1 cellular context compared by ENCODE assay signal in the genomic region with DNA sequence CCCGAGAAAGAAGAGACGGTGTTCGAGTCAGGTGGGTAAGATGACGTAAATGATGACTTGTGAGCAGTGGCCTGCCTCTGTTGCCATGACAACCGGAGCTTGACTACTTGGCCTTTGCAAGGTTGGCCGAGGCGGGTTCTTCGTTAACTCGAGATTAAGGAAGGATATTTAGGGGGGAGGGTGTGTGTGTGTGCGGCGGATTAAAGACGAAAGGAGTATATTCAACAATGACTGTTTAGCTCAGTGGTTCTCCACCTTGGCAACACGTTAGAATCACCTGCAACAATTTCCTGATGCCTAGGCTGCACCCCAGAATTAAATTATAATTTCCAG.
TF ChIP-seq lines count a peak whose summit lies in the region.

No MANE protein-coding gene starts in this region.

TF ChIP-seq in GM12878, 131 proteins besides CTCF, POLR2A, EP300 and RAD21 (continued from another document):
- TF ChIP-seq, protein P1, sequence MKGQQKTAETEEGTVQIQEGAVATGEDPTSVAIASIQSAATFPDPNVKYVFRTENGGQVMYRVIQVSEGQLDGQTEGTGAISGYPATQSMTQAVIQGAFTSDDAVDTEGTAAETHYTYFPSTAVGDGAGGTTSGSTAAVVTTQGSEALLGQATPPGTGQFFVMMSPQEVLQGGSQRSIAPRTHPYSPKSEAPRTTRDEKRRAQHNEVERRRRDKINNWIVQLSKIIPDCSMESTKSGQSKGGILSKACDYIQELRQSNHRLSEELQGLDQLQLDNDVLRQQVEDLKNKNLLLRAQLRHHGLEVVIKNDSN (IDR thresholded peaks at IDR 0.05; ENCODE audit: borderline replicate concordance, extremely low read length, insufficient read depth, low read depth, low read length): peak; percentile 41
- TF ChIP-seq SUZ12 (IDR thresholded peaks at IDR 0.05; ENCODE audit: unreplicated experiment): no peak
- no peak for TF ChIP-seq TCF3 (IDR thresholded peaks at IDR 0.05; ENCODE audit: borderline replicate concordance, insufficient read depth, low read depth, low read length)
- TF ChIP-seq ATF7 (IDR thresholded peaks at IDR 0.05; ENCODE audit: low read depth): peak; percentile 86
- TF ChIP-seq FOS (IDR thresholded peaks at IDR 0.05; ENCODE audit: borderline replicate concordance, extremely low read depth, insufficient read length): no peak
- TF ChIP-seq ZNF24 (IDR thresholded peaks at IDR 0.05): no peak
TF ChIP-seq in GM12878: peak in this region for 15.
